8 cellular contexts compared by ENCODE assay signal in the genomic region with DNA sequence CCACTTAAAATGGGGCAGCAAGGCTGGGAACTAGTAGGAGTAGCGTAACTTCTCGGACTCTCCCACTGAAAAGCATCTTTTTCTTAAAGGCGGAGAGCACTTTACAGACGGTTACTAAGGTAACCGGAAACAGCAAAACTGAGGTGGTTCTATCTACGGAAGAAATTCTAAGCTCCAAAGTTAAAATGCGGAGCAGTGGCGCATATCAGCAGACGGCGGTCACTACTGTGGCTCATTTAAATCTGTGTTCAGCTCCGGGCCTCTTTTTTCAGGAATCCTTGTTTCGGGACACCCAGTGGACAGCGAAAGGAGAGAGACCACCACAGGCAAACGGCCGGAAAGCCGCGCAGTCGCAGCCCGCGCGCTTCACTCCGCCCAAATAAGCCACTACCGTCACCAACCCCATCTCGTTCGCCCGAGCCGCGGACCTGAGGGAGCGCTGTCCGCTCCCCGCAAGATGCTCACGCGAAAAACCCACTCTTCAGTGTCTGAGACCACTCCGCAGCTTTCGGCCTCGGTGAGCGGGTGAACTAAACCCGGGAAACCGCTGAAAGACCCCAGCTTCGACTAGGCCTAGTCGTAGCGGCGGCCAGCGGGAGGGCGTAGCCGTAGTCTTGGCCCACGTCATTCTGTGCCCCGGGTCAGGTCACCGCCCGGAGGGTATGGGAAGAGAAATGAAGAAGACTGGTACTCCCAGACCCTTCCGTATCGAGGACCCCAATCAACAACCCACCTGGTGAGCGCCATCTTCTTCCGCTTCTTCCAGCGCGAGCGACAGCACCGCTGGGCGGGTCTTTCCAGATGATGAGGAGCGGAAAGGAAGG. TPM values are rescaled to one million over a fixed set of nuclear protein-coding genes. Genes with fewer than 3 reads are reported as not detected.
DNase-seq lines count a peak whose midpoint lies in the region; ATAC-seq, FAIRE-seq and TF ChIP-seq lines count a peak whose summit lies in the region.

A gene (minus strand): TSS at position 776 of the 824 bp plus-strand sequence. CDS start 29 bp downstream, at position 747.

- H3K27ac ChIP-seq in MM.1S (ENCODE audit: low read length) = peak within 1 kb of the TSS; percentile 58
- peak within 1 kb of the TSS; percentile 92 to 97 for H3K27ac ChIP-seq in right atrium auricular region
- peak within 1 kb of the TSS; percentile 96 for H3K27ac ChIP-seq in psoas muscle

- ATAC-seq in psoas muscle = peak; percentile 97 to 99 (median 98)

- WGBS in psoas muscle, 3 donors = 0 to 1% (median 1%) methylated on average over 60 of the region's 60 CpGs

- peak; percentile 51 for TF ChIP-seq POLR2A in GM10847 (IDR thresholded peaks at IDR 0.05; ENCODE audit: extremely low read depth, insufficient read length)

- no peaks in the 10 kb centered on the region for H3K9me2 ChIP-seq in MM.1S (replicated peaks; ENCODE audit: insufficient read depth, low read length)

- no peaks in the 10 kb centered on the region for H4K20me1 ChIP-seq in MM.1S (ENCODE audit: insufficient read depth, low read length)

- intact Hi-C loops in psoas muscle (cut with DNase I) = loop anchor here (1.0 to 2.0 kb wide), 2 partner anchors 38 to 39 kb away; no protein-coding TSS in a partner anchor

- H3K27me3 ChIP-seq in MM.1S (replicated peaks; ENCODE audit: insufficient read depth, low read length) (no peaks in the 10 kb centered on the region), right atrium auricular region (no peaks in the 10 kb centered on the region), psoas muscle (ENCODE audit: insufficient read depth in 3 of 3, low read length in 2 of 3) (no peaks in the 10 kb centered on the region)

- no peak for TF ChIP-seq CTCF in MM.1S (IDR thresholded peaks at IDR 0.05; ENCODE audit: low read length)
- no peak for TF ChIP-seq CTCF in right atrium auricular region (IDR thresholded peaks at IDR 0.05)
- TF ChIP-seq CTCF in psoas muscle (IDR thresholded peaks at IDR 0.05) = no peak

- H3K4me3 ChIP-seq in MM.1S (ENCODE audit: low read length) (peak within 1 kb of the TSS; percentile 95), right atrium auricular region (peak within 1 kb of the TSS; percentile 81 to 92), psoas muscle (peak within 1 kb of the TSS; percentile 99)

- no peaks in the 10 kb centered on the region for H3F3A ChIP-seq in MM.1S (ENCODE audit: insufficient read depth, low read length)

- H3K9me3 ChIP-seq in MM.1S (replicated peaks; ENCODE audit: insufficient read depth, low read length) (no peaks in the 10 kb centered on the region), right atrium auricular region (no peaks in the 10 kb centered on the region), psoas muscle (no peaks in the 10 kb centered on the region)

- peaks cover 50% of the 10 kb centered on the region for H3K79me2 ChIP-seq in MM.1S (ENCODE audit: low read length)

- H3K9ac ChIP-seq in MM.1S (ENCODE audit: low read length) = peak within 1 kb of the TSS; percentile 92

- H3K36me3 ChIP-seq in MM.1S (replicated peaks; ENCODE audit: insufficient read depth, low read length) (no peaks in the 10 kb centered on the region), right atrium auricular region (peaks cover 5% of the 10 kb centered on the region), psoas muscle (ENCODE audit: insufficient read depth in 1 of 2, low read depth in 1 of 2) (peaks cover 5 to 9% of the 10 kb centered on the region in 2 donors)

- H2AFZ ChIP-seq in MM.1S (ENCODE audit: low read length) = peak within 1 kb of the TSS; percentile 93

- FAIRE-seq in urothelium cell line (lab: Jason Lieb, UNC) = no peak

- H3K4me1 ChIP-seq in MM.1S (ENCODE audit: low read length) (no peaks in the 10 kb centered on the region), right atrium auricular region (peaks cover 0 to 44% of the 10 kb centered on the region in 2 donors), psoas muscle (peaks cover 25% of the 10 kb centered on the region)

- peak within 1 kb of the TSS; percentile 47 for H3K4me2 ChIP-seq in MM.1S (ENCODE audit: low read depth, low read length)

- DNase-seq in HCEC 1CT (peak; percentile 49), MM.1S (peak; percentile 86), T-helper 2 cell (peak; percentile 55 to 88 (median 84)), amygdala (lab: John Stamatoyannopoulos, UW) (peak in 55 of 56 donors; percentile 55 to 98 (median 88)), right atrium auricular region (ENCODE audit: low spot score) (peak; percentile 97), psoas muscle (peak; percentile 91 to 97), urothelium cell line (ENCODE audit: low spot score) (peak; percentile 97)

RNA-seq across cellular contexts. Expression of the gene that starts here (rescaled TPM):
- total RNA-seq in right atrium auricular region (10 to 100 TPM; 31.7 to 37.1 TPM), psoas muscle (10 to 100 TPM; 50.4 to 95.0 (median 66.4) TPM)
- 10 to 100 TPM; 49.2 to 83.7 (median 60.3) TPM for polyA plus RNA-seq in psoas muscle

Comparison
In these comparisons a context has a peak if more than half of its experiments do, and no peak if none do; other contexts are left out.
1. Peak in every context shown above with its lines: DNase-seq, ATAC-seq, H3K4me3 ChIP-seq and H3K27ac ChIP-seq.